In the genomic region with DNA sequence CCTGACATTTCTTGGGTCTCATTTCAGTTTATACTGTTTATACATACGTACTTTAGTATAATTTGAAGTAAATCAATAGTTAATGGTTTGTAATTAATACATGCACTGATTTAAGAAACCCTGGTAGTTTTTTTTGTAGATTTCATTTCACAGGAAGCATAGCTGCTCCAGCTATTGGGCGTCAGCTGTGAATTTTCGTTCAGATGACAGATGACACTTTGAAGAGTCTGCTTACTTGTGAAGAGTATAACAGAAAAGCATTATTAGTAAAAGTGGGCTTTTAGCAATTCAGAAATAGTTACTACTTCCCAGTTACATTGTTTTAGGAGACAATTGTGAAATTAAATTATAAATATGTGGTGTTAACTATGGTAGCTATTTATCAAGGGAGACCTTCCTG, we compare ENCODE assay signal across 20 cellular contexts. TPM values are rescaled to one million over a fixed set of nuclear protein-coding genes. Genes with fewer than 3 reads are reported as not detected.
"Had no signal": no experiment of that assay in that cellular context is flagged by ENCODE, and none has a peak within 500 bp of the region (broad histone marks: within the 10 kb centered on the region; RNA-seq: fewer than 3 reads in every experiment).

No MANE protein-coding gene starts in this region.

- H3K27me3 Mint-ChIP-seq: central memory CD8-positive, alpha-beta T cell; dendritic cell treated with granulocyte-macrophage colony-stimulating factor and Interleukin-4, amounts not matched to agents 40 ng/mL and 50 ng/mL, for 4 days; effector memory CD8-positive, alpha-beta T cell; type B pancreatic cell had no signal

- H3K27ac ChIP-seq: epithelial cell of prostate, esophagus muscularis mucosa, gastrocnemius medialis, skin epidermis had no signal

- H3K4me3 Mint-ChIP-seq: central memory CD8-positive, alpha-beta T cell; dendritic cell treated with granulocyte-macrophage colony-stimulating factor and Interleukin-4, amounts not matched to agents 40 ng/mL and 50 ng/mL, for 4 days; effector memory CD8-positive, alpha-beta T cell; nephron; type B pancreatic cell had no signal

- H3K27me3 ChIP-seq: esophagus muscularis mucosa, gastrocnemius medialis had no signal

- H3K4me3 ChIP-seq: esophagus muscularis mucosa, gastrocnemius medialis, mucosa of descending colon, skin epidermis had no signal

- H3K9me3 ChIP-seq: esophagus muscularis mucosa, gastrocnemius medialis, mucosa of descending colon had no signal

- H3K9me3 Mint-ChIP-seq: central memory CD8-positive, alpha-beta T cell; dendritic cell treated with granulocyte-macrophage colony-stimulating factor and Interleukin-4, amounts not matched to agents 40 ng/mL and 50 ng/mL, for 4 days; effector memory CD8-positive, alpha-beta T cell; nephron; type B pancreatic cell had no signal

- DNase-seq: effector memory CD8-positive, alpha-beta T cell; gastrocnemius medialis; kidney glomerular epithelial cell; mammary epithelial cell; mucosa of descending colon; stimulated activated CD4-positive, alpha-beta T cell treated with anti-CD3 and anti-CD28 coated beads, Interleukin-12 subunit alpha, Interleukin-12 subunit beta, amount 100 ng/mL, for 4 hours; stimulated activated naive CD4-positive, alpha-beta T cell treated with Interleukin-2 at 50 U/mL for 16 hours had no signal

- H3K4me1 ChIP-seq: esophagus muscularis mucosa had no signal

- H3K4me1 Mint-ChIP-seq: central memory CD8-positive, alpha-beta T cell; nephron had no signal

- H3K27ac Mint-ChIP-seq: dendritic cell treated with granulocyte-macrophage colony-stimulating factor and Interleukin-4, amounts not matched to agents 40 ng/mL and 50 ng/mL, for 4 days; nephron; type B pancreatic cell had no signal

RNA-seq across cellular contexts. Expression of a gene that starts 44.4 kb away (rescaled TPM):
- total RNA-seq: esophagus muscularis mucosa, fibroblast of villous mesenchyme, mammary epithelial cell, mesenteric fat pad, mucosa of descending colon, omental fat pad, pulmonary artery endothelial cell, sciatic nerve had no signal
- polyA plus RNA-seq: liver, mammary epithelial cell had no signal
